ENCODE assay signal across 12 cellular contexts in genomic region chr10:90847436-90847835, GRCh38. TPM values are rescaled to one million over a fixed set of nuclear protein-coding genes. Genes with fewer than 3 reads are reported as not detected.
DNase-seq lines count a peak whose midpoint lies in the region; TF ChIP-seq lines count a peak whose summit lies in the region.
"Had no signal": no experiment of that assay in that cellular context is flagged by ENCODE, and none has a peak within 500 bp of the region (broad histone marks: within the 10 kb centered on the region; RNA-seq: fewer than 3 reads in every experiment).

No MANE protein-coding gene starts in this region.

- H3K79me2 ChIP-seq in GM23248 (ENCODE audit: insufficient read depth) (no peaks in the 10 kb centered on the region), parathyroid adenoma (peaks cover 19% of the 10 kb centered on the region), MM.1S (ENCODE audit: low read length) (no peaks in the 10 kb centered on the region)

- H3K4me3 Mint-ChIP-seq in MCF 10A (ENCODE audit: unreplicated experiment), result peak overlapping the region; percentile 33

- H3K9me3 ChIP-seq in GM23248 (ENCODE audit: low read depth) (no peaks in the 10 kb centered on the region), parathyroid adenoma (ENCODE audit: control insufficient read depth, low read length) (peaks cover 5% of the 10 kb centered on the region), MM.1S (replicated peaks; ENCODE audit: insufficient read depth, low read length) (no peaks in the 10 kb centered on the region)

- DNase-seq in GM23248 (peak; percentile 80), NCI-H446 treated with DMSO at 0.1 percent for 48 hours (lab: John Stamatoyannopoulos, UW) (peak; percentile 66), MCF 10A (ENCODE audit: unreplicated experiment) (peak; percentile 82), T1000 (lab: John Stamatoyannopoulos, UW) (no peak), MM.1S (no peak), SK-N-DZ (ENCODE audit: low spot score) (no peak)
- DNase-seq in stimulated activated CD4-positive, alpha-beta T cell treated with anti-CD3 and anti-CD28 coated beads, Interleukin-15, amount 100 ng/mL, for 24 hours, result no peak
- DNase-seq: aorta had no signal

- POLR2A ChIA-PET in MCF 10A (lab: Yijun Ruan, JAX), result interaction anchor here (0.5 to 6.0 kb wide), 11 partner anchors 11 to 1423 kb away, joined by 3 to 95 read pairs (median 8); partner anchors contain the start of genes HTR7 and RPP30

- peaks cover 14% of the 10 kb centered on the region for H3K36me3 Mint-ChIP-seq in MCF 10A (ENCODE audit: insufficient read depth, unreplicated experiment)

- H3K9me2 ChIP-seq in GM23248 (ENCODE audit: insufficient read depth), result no peaks in the 10 kb centered on the region
- H3K9me2 ChIP-seq in MM.1S (replicated peaks; ENCODE audit: insufficient read depth, low read length), result no peaks in the 10 kb centered on the region

- no TSS peak for BruUV-seq in MCF 10A (replicated peaks; lab: Mats Ljungman, UMichigan)

- 0% methylated on average over 1 of the region's 1 CpG for WGBS in GM23248 (ENCODE audit: low coverage in 1 of 2, low lambda C conversion rate in 2 of 2, missing lambda C conversion rate in 2 of 2), 2 experiments

- H3K36me3 ChIP-seq in GM23248 (ENCODE audit: low read depth), result no peaks in the 10 kb centered on the region
- no peaks in the 10 kb centered on the region for H3K36me3 ChIP-seq in parathyroid adenoma (ENCODE audit: control insufficient read depth, insufficient read depth, low read length)
- no peaks in the 10 kb centered on the region for H3K36me3 ChIP-seq in MM.1S (replicated peaks; ENCODE audit: insufficient read depth, low read length)
- H3K36me3 ChIP-seq: gastroesophageal sphincter, thoracic aorta had no signal

- peaks cover 11% of the 10 kb centered on the region for H3K9me3 Mint-ChIP-seq in MCF 10A (ENCODE audit: unreplicated experiment)

- H4K20me1 ChIP-seq in GM23248 (ENCODE audit: insufficient read depth) (no peaks in the 10 kb centered on the region), MM.1S (ENCODE audit: insufficient read depth, low read length) (no peaks in the 10 kb centered on the region)

- TF ChIP-seq CTCF in MCF 10A (IDR thresholded peaks at IDR 0.05; ENCODE audit: unreplicated experiment) (no peak), parathyroid adenoma (IDR thresholded peaks at IDR 0.05) (no peak), MM.1S (IDR thresholded peaks at IDR 0.05; ENCODE audit: low read length) (no peak)

- H3K4me1 ChIP-seq in GM23248 (ENCODE audit: insufficient read depth) (peaks cover 16% of the 10 kb centered on the region), parathyroid adenoma (peaks cover 7% of the 10 kb centered on the region), MM.1S (ENCODE audit: low read length) (no peaks in the 10 kb centered on the region)
- H3K4me1 ChIP-seq: gastroesophageal sphincter had no signal

- H3K27ac ChIP-seq in GM23248 (peak overlapping the region; percentile 41), parathyroid adenoma (peak overlapping the region; percentile 70), MM.1S (ENCODE audit: low read length) (no peak overlapping the region)
- H3K27ac ChIP-seq: gastroesophageal sphincter, KMS-11 had no signal

- CTCF ChIA-PET in MCF 10A (lab: Yijun Ruan, JAX), result interaction anchor here (0.6 to 1.1 kb wide), 4 partner anchors 10 to 203 kb away, joined by 3 to 5 read pairs (median 3); partner anchors contain the start of gene HTR7

- in situ Hi-C loops in GM23248 (cut with MboI), result no loop called here

- no peak overlapping the region for H2AFZ ChIP-seq in GM23248
- H2AFZ ChIP-seq in parathyroid adenoma, result peak overlapping the region; percentile 10
- no peak overlapping the region for H2AFZ ChIP-seq in MM.1S (ENCODE audit: low read length)

- peak overlapping the region; percentile 80 for H3K27ac Mint-ChIP-seq in MCF 10A (ENCODE audit: low read depth, unreplicated experiment)

- H3K9ac ChIP-seq in GM23248 (no peak overlapping the region; the same call in 1 of the 2 replicates), parathyroid adenoma (no peak overlapping the region), MM.1S (ENCODE audit: low read length) (no peak overlapping the region)
- H3K9ac ChIP-seq: KMS-11 had no signal

- H3F3A ChIP-seq in GM23248 (ENCODE audit: insufficient read depth) (peaks cover 15% of the 10 kb centered on the region), MM.1S (ENCODE audit: insufficient read depth, low read length) (no peaks in the 10 kb centered on the region)

- H3K27me3 ChIP-seq in GM23248 (replicated peaks; ENCODE audit: insufficient read depth), result no peaks in the 10 kb centered on the region
- H3K27me3 ChIP-seq in parathyroid adenoma (ENCODE audit: control insufficient read depth, insufficient read depth, low read length), result no peaks in the 10 kb centered on the region
- no peaks in the 10 kb centered on the region for H3K27me3 ChIP-seq in MM.1S (replicated peaks; ENCODE audit: insufficient read depth, low read length)

- peak overlapping the region; percentile 52 for H3K4me2 ChIP-seq in GM23248 (ENCODE audit: unreplicated experiment)
- H3K4me2 ChIP-seq in parathyroid adenoma (ENCODE audit: low read length), result peak overlapping the region; percentile 35
- H3K4me2 ChIP-seq in MM.1S (ENCODE audit: low read depth, low read length), result no peak overlapping the region
- H3K4me2 ChIP-seq: KMS-11 had no signal

- intact Hi-C loops in MCF 10A (cut with micrococcal nuclease), result no loop called here

- no peaks in the 10 kb centered on the region for H3K27me3 Mint-ChIP-seq in MCF 10A (ENCODE audit: insufficient read depth, unreplicated experiment)

- no peak overlapping the region for H3K4me3 ChIP-seq in GM23248
- no peak overlapping the region for H3K4me3 ChIP-seq in parathyroid adenoma (ENCODE audit: low read depth, low read length)
- H3K4me3 ChIP-seq in MM.1S (ENCODE audit: low read length), result no peak overlapping the region
- H3K4me3 ChIP-seq: gastroesophageal sphincter, thoracic aorta had no signal

- H3K4me1 Mint-ChIP-seq in MCF 10A (ENCODE audit: insufficient read depth, unreplicated experiment), result peaks cover 35% of the 10 kb centered on the region

RNA-seq across cellular contexts. Expression of gene HTR7, which starts 10.4 kb away (rescaled TPM):
- 0.89 and 1.2 TPM in 2 replicates for total RNA-seq in GM23248 (2014; rRNA removed; shearing (Covaris generic))
- polyA plus RNA-seq in GM23248 (2016; fragmentation: Nextera tagmentation; extraction: Ambion mirVana), result 0.53 and 0.65 TPM in 2 replicates
- total RNA-seq in MCF 10A (2022), result 14.1 and 15.3 TPM in 2 replicates
- 0.26 and 0.62 TPM in 2 replicates for polyA plus RNA-seq in SK-N-DZ (2014; cell fraction: cytosol; rRNA removed)
- polyA plus RNA-seq in SK-N-DZ (2014; cell fraction: nucleus; rRNA removed), result 0.11 TPM in 1 of 2 replicates, not detected in the other

RNA-seq across cellular contexts. Expression of gene RPP30, which starts 24.3 kb away (rescaled TPM):
- total RNA-seq in GM23248 (2014; rRNA removed; shearing (Covaris generic)), result 31.3 and 31.5 TPM in 2 replicates
- polyA plus RNA-seq in GM23248 (2016; fragmentation: Nextera tagmentation; extraction: Ambion mirVana), result 51.1 and 54.6 TPM in 2 replicates
- 39.9 and 41.8 TPM in 2 replicates for total RNA-seq in MCF 10A (2022)
- polyA plus RNA-seq in SK-N-DZ (2014; cell fraction: cytosol; rRNA removed), result 87.9 and 96.2 TPM in 2 replicates
- polyA plus RNA-seq in SK-N-DZ (2014; cell fraction: nucleus; rRNA removed), result 89.0 and 92.9 TPM in 2 replicates

Comparison
In these comparisons a context has a peak if more than half of its experiments do, and no peak if none do; other contexts are left out.
1. DNase-seq: peak in GM23248 (single experiment), NCI-H446 treated with DMSO at 0.1 percent for 48 hours (single experiment) and MCF 10A (single experiment); none in T1000 (single experiment), MM.1S (single experiment), SK-N-DZ (single experiment) and stimulated activated CD4-positive, alpha-beta T cell treated with anti-CD3 and anti-CD28 coated beads, Interleukin-15, amount 100 ng/mL, for 24 hours (single experiment).